In the genomic region with DNA sequence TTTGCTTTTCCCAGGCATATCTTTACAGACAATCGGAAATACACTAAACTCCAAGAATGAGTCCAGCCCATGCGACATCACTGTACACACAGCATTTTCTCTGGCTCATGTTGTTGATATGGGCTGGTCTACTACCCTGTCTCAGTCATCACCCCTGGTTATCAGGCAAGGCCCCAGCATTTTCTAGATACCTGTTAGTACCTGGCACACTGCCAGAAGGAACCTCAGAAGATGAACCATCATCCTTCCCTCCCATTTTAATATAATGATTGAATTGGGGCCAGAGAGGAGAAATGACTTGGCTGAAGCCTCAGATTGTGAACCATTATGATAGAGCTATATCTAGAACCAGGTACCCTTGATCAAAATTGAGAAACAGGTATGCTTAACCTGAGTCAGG, we compare ENCODE assay signal across 27 cellular contexts.
"Had no signal": no experiment of that assay in that cellular context is flagged by ENCODE, and none has a peak within 500 bp of the region (broad histone marks: within the 10 kb centered on the region; RNA-seq: fewer than 3 reads in every experiment).

No MANE protein-coding gene starts in this region.

- DNase-seq: activated CD4-positive, alpha-beta memory T cell treated with anti-CD3 and anti-CD28 coated beads, Interleukin-2, amount 10 ng/mL, durations not matched to agents 7 days and 5 days; activated CD4-positive, alpha-beta T cell treated with anti-CD3 and anti-CD28 coated beads for 36 hours; activated CD4-positive, alpha-beta T cell treated with anti-CD3 and anti-CD28 coated beads, Interleukin-2, amount 10 ng/mL, durations not matched to agents 7 days and 5 days; activated CD4-positive, alpha-beta T cell treated with anti-CD3 and anti-CD28 coated beads, Interleukin-2, amount 50 U/mL, for 4 hours; activated CD4-positive, CD25-positive, alpha-beta regulatory T cell; activated CD4-positive, CD25-positive, alpha-beta regulatory T cell treated with anti-CD3 and anti-CD28 coated beads, Interleukin-2, amount 50 U/mL, for 72 hours; activated effector memory CD4-positive, alpha-beta T cell treated with Interleukin-2 at 50 U/mL for 16 hours; activated gamma-delta T cell treated with Interleukin-2 at 50 U/mL for 16 hours; activated naive CD4-positive, alpha-beta T cell treated with anti-CD3 and anti-CD28 coated beads, Interleukin-2, amount 50 U/mL, for 16 hours; activated naive CD4-positive, alpha-beta T cell treated with Interleukin-2 at 50 U/mL for 16 hours; activated T-cell treated with anti-CD3 and anti-CD28 coated beads, Interleukin-2, amount 50 U/mL, for 4 hours; amniotic stem cell; anterior cingulate cortex; central memory CD4-positive, alpha-beta T cell; cerebellar nuclear complex; colonic mucosa; effector CD8-positive, alpha-beta T cell; erythroblast; foreskin keratinocyte; gastrocnemius medialis; glutamatergic neuron; heart left ventricle; T-helper 2 cell had no signal

- H3K36me3 ChIP-seq: cardiac muscle cell, colonic mucosa, esophagus muscularis mucosa, gastrocnemius medialis, heart left ventricle had no signal

- H3K9me3 ChIP-seq: colonic mucosa, esophagus muscularis mucosa, gastrocnemius medialis, heart left ventricle had no signal

- H3K27me3 ChIP-seq: cardiac muscle cell, colonic mucosa, esophagus muscularis mucosa, foreskin keratinocyte, gastrocnemius medialis, heart left ventricle had no signal

- H3K4me1 ChIP-seq: colonic mucosa, esophagus muscularis mucosa, foreskin keratinocyte, gastrocnemius medialis, heart left ventricle had no signal

- H3K4me3 ChIP-seq: cardiac muscle cell, colonic mucosa, esophagus muscularis mucosa, gastrocnemius medialis, heart left ventricle had no signal

- ATAC-seq: activated CD4-positive, alpha-beta T cell treated with anti-CD3 and anti-CD28 coated beads for 36 hours; activated T-cell treated with anti-CD3 and anti-CD28 coated beads, Interleukin-2, amount 50 U/mL, for 4 hours; activated T-helper 17 cell treated with anti-CD3 and anti-CD28 coated beads, Interleukin-2, amount 50 U/mL, for 72 hours; foreskin keratinocyte; gastrocnemius medialis; heart left ventricle had no signal

- H3K27ac ChIP-seq: cardiac muscle cell, colonic mucosa, esophagus muscularis mucosa, foreskin keratinocyte, gastrocnemius medialis, heart left ventricle had no signal

- FAIRE-seq: astrocyte had no signal
